ENCODE assay signal across 8 cellular contexts in the genomic region with DNA sequence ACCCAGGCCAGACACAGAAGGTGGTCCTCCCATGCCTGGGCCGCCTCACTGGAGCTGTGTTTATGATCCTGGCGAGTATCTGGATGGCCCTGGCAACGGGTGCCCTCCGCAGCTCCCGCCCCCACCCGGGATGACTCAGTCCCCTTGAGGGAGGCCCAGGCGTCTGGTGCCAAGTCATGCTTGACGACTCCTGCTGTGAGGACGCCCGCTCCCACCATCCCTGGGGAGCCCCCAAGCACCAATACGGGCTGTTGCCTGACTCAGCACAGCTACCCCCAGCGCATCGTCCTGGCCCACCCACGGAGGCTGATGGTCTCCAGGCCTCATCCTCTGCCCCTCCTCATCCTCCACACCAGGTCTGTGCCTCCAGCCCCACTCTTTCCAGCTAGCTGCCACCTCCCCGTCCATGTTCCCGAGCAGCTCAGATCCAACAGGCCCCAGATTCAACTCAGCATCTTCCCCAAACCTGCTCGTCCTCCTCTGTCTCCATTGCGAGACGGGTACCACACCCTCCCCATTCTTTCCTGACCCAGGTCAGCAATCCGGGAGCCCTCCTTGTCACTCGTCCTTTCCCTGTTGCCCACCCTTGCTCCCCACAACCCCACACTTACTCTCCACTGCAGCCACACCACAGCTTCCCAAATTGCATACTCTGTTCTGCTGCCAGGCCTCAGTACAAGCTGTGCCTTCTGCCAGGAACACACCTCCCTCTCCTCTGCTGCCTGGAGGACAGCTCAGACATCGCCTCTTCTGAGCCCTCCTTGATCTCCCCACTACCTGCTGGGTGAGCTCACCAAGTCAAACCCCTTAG. TPM values are rescaled to one million over a fixed set of nuclear protein-coding genes. Genes with fewer than 3 reads are reported as not detected.
DNase-seq lines count a peak whose midpoint lies in the region; ATAC-seq and TF ChIP-seq lines count a peak whose summit lies in the region.

No MANE protein-coding gene starts in this region.

- H3K27me3 Mint-ChIP-seq in naive thymus-derived CD8-positive, alpha-beta T cell = no peaks in the 10 kb centered on the region
- peaks cover 7% of the 10 kb centered on the region; the same call in 1 of the 2 replicates for H3K27me3 Mint-ChIP-seq in WTC11 (ENCODE audit: low read depth)

- H3K27ac ChIP-seq in PC-9 (peak overlapping the region; percentile 44), right lobe of liver (no peak overlapping the region)

- no peaks in the 10 kb centered on the region for H3K27me3 ChIP-seq in PC-9 (ENCODE audit: insufficient read depth, low read depth)
- H3K27me3 ChIP-seq in right lobe of liver = no peaks in the 10 kb centered on the region

- H2AFZ ChIP-seq in PC-9 = no peak overlapping the region

- intact Hi-C loops in PC-9 (cut with micrococcal nuclease; ENCODE audit: unreplicated experiment) = loop anchor here (5.0 to 10.0 kb wide), 4 partner anchors 43 to 845 kb away; a partner anchor contains a TSS
- intact Hi-C loops in right lobe of liver (cut with DNase I) = no loop called here

- DNase-seq in activated effector memory CD4-positive, alpha-beta T cell treated with anti-CD3 and anti-CD28 coated beads, Interleukin-2, amount 50 U/mL, for 16 hours = peak; percentile 67
- DNase-seq in activated effector memory CD4-positive, alpha-beta T cell treated with Interleukin-2 at 50 U/mL for 16 hours = no peak
- DNase-seq in PC-9 (peak; percentile 78 to 95), dedifferentiated amniotic fluid mesenchymal stem cell (ENCODE audit: extremely low spot score) (peak; percentile 90), WTC11 (ENCODE audit: low spot score) (no peak), right lobe of liver (no peak)
- peak in 1 of 10 donors; percentile 50 for DNase-seq in naive thymus-derived CD8-positive, alpha-beta T cell

- BruUV-seq in PC-9 (replicated peaks; lab: Mats Ljungman, UMichigan) = TSS peak; percentile 4

- H3K9me2 ChIP-seq in PC-9 (ENCODE audit: insufficient read depth) = no peaks in the 10 kb centered on the region

- peak overlapping the region in 4 of 10 donors; percentile 28 to 85 (median 54) for H3K4me3 Mint-ChIP-seq in naive thymus-derived CD8-positive, alpha-beta T cell
- H3K4me3 Mint-ChIP-seq in WTC11 = no peak overlapping the region

- H3K4me3 ChIP-seq in PC-9 = no peak overlapping the region; the same call in 1 of the 2 replicates
- no peak overlapping the region for H3K4me3 ChIP-seq in right lobe of liver

- ATAC-seq in naive thymus-derived CD8-positive, alpha-beta T cell = no peak
- ATAC-seq in WTC11 (no peak), HG03139 (IDR thresholded peaks at IDR 0.05; ENCODE audit: unreplicated experiment) (no peak), right lobe of liver (no peak)

- TF ChIP-seq POLR2A in right lobe of liver (IDR thresholded peaks at IDR 0.05) = no peak

- H3K4me1 Mint-ChIP-seq in naive thymus-derived CD8-positive, alpha-beta T cell = peaks cover 35 to 68% (median 58%) of the 10 kb centered on the region in 4 donors
- H3K4me1 Mint-ChIP-seq in WTC11 = peaks cover 34% of the 10 kb centered on the region

- H3K9me3 Mint-ChIP-seq in naive thymus-derived CD8-positive, alpha-beta T cell = no peaks in the 10 kb centered on the region
- H3K9me3 Mint-ChIP-seq in WTC11 = no peaks in the 10 kb centered on the region

- no peaks in the 10 kb centered on the region for H4K20me1 ChIP-seq in PC-9 (ENCODE audit: insufficient read depth)

- H3K9me3 ChIP-seq in PC-9 (ENCODE audit: insufficient read depth, low read depth) = no peaks in the 10 kb centered on the region
- no peaks in the 10 kb centered on the region for H3K9me3 ChIP-seq in right lobe of liver

- H3K36me3 Mint-ChIP-seq in naive thymus-derived CD8-positive, alpha-beta T cell = no peaks in the 10 kb centered on the region
- H3K36me3 Mint-ChIP-seq in WTC11 = no peaks in the 10 kb centered on the region

- POLR2A ChIA-PET in PC-9 (lab: Charles Lee; ENCODE audit: unreplicated experiment) (interaction anchor here (0.7 kb wide), 1 partner anchor 66 kb away, joined by 4 read pairs; no protein-coding TSS in a partner anchor), WTC11 (lab: Charles Lee) (interaction anchor here (1.1 kb wide), 1 partner anchor 44 kb away, joined by 4 read pairs; a partner anchor contains a TSS)
- POLR2A ChIA-PET in naive thymus-derived CD8-positive, alpha-beta T cell (lab: Charles Lee) = interaction anchor here (0.7 to 1.7 kb wide), 3 partner anchors 12 to 816 kb away, joined by 3 to 7 read pairs (median 3); a partner anchor contains a TSS

- no peak for TF ChIP-seq CTCF in PC-9 (conservative IDR thresholded peaks at IDR 0.05)
- TF ChIP-seq CTCF in WTC11 (IDR thresholded peaks at IDR 0.05) = no peak
- TF ChIP-seq CTCF in right lobe of liver (IDR thresholded peaks at IDR 0.05) = no peak

- H3K36me3 ChIP-seq in PC-9 (ENCODE audit: low read depth) (no peaks in the 10 kb centered on the region), right lobe of liver (no peaks in the 10 kb centered on the region)

- peaks cover 24% of the 10 kb centered on the region for H3K79me2 ChIP-seq in PC-9 (ENCODE audit: low read depth)

- H3K4me2 ChIP-seq in PC-9 = peak overlapping the region; percentile 92

- H3K4me1 ChIP-seq in PC-9 (replicated peaks; ENCODE audit: insufficient read depth) = peaks cover 84% of the 10 kb centered on the region
- peaks cover 0 to 14% (median 3%) of the 10 kb centered on the region in 4 donors for H3K4me1 ChIP-seq in right lobe of liver

- H3F3A ChIP-seq in PC-9 (ENCODE audit: insufficient read depth, low read depth) = peaks cover 65% of the 10 kb centered on the region

- peak overlapping the region in 7 of 10 donors; percentile 13 to 79 (median 49) for H3K27ac Mint-ChIP-seq in naive thymus-derived CD8-positive, alpha-beta T cell
- H3K27ac Mint-ChIP-seq in WTC11 = no peak overlapping the region; the same call in 1 of the 2 replicates

- CTCF ChIA-PET in PC-9 (lab: Charles Lee) (interaction anchor here (1.4 to 1.7 kb wide), 2 partner anchors 24 to 44 kb away, joined by 4 to 7 read pairs; a partner anchor contains a TSS), WTC11 (lab: Charles Lee) (interaction anchor here (0.7 to 2.7 kb wide), 8 partner anchors 11 to 153 kb away, joined by 3 to 7 read pairs (median 3); a partner anchor contains a TSS)

- WGBS in right lobe of liver (ENCODE audit: insufficient coverage, low coverage, low lambda C conversion rate, missing lambda C conversion rate) = 71% methylated on average over 9 of the region's 22 CpGs

TF ChIP-seq in WTC11, 78 proteins besides CTCF, POLR2A, EP300 and RAD21:
- no peak for TF ChIP-seq TP53 (CRISPR knock-in tag; IDR thresholded peaks at IDR 0.05)
- TF ChIP-seq GRHL2 (CRISPR knock-in tag; IDR thresholded peaks at IDR 0.05; ENCODE audit: insufficient replicate concordance, severe bottlenecking) = no peak
- no peak for TF ChIP-seq ZBTB21 (CRISPR knock-in tag; IDR thresholded peaks at IDR 0.05; ENCODE audit: borderline replicate concordance)
- TF ChIP-seq NR3C1 (CRISPR knock-in tag; conservative IDR thresholded peaks at IDR 0.05; ENCODE audit: low read depth) = no peak
- TF ChIP-seq NFE2L1 (CRISPR knock-in tag; IDR thresholded peaks at IDR 0.05) = no peak
- TF ChIP-seq, protein P1, sequence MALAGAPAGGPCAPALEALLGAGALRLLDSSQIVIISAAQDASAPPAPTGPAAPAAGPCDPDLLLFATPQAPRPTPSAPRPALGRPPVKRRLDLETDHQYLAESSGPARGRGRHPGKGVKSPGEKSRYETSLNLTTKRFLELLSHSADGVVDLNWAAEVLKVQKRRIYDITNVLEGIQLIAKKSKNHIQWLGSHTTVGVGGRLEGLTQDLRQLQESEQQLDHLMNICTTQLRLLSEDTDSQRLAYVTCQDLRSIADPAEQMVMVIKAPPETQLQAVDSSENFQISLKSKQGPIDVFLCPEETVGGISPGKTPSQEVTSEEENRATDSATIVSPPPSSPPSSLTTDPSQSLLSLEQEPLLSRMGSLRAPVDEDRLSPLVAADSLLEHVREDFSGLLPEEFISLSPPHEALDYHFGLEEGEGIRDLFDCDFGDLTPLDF (CRISPR knock-in tag; IDR thresholded peaks at IDR 0.05) = no peak
- TF ChIP-seq, protein P2, sequence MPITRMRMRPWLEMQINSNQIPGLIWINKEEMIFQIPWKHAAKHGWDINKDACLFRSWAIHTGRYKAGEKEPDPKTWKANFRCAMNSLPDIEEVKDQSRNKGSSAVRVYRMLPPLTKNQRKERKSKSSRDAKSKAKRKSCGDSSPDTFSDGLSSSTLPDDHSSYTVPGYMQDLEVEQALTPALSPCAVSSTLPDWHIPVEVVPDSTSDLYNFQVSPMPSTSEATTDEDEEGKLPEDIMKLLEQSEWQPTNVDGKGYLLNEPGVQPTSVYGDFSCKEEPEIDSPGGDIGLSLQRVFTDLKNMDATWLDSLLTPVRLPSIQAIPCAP (CRISPR knock-in tag; IDR thresholded peaks at IDR 0.05) = no peak
- no peak for TF ChIP-seq RORB (CRISPR knock-in tag; IDR thresholded peaks at IDR 0.05)

RNA-seq across cellular contexts. Expression of a gene that starts 2.6 kb away (rescaled TPM):
- total RNA-seq in PC-9 (2021) (16.3 and 19.5 TPM in 2 replicates), WTC11 (2021) (8.0 to 9.6 TPM (median 8.7 TPM) in 3 replicates), right lobe of liver (1 to 10 TPM in 2 of 6 experiments, under 1 TPM in 4; 0.35 to 1.1 (median 0.47) TPM)
- 1 to 10 TPM; 5.0 to 5.3 TPM for total RNA-seq in naive thymus-derived CD8-positive, alpha-beta T cell
- 1 to 10 TPM in 1 of 3 donors, under 1 TPM in 2; 0.33 to 1.5 (median 0.77) TPM for polyA plus RNA-seq in naive thymus-derived CD8-positive, alpha-beta T cell

RNA-seq across cellular contexts. Expression of a gene that starts 26.0 kb away (rescaled TPM):
- total RNA-seq in PC-9 (2021) (not detected in 2 replicates), WTC11 (2021) (0.07 TPM in 1 of 3 replicates, not detected in the others), right lobe of liver (under 1 TPM in 5 of 6 experiments, not detected in 1; 0.50 to 0.78 (median 0.58) TPM)
- 1 to 10 TPM; 1.1 to 1.6 TPM for total RNA-seq in naive thymus-derived CD8-positive, alpha-beta T cell
- not detected for polyA plus RNA-seq in naive thymus-derived CD8-positive, alpha-beta T cell

RNA-seq across cellular contexts. Expression of a gene that starts 44.2 kb away (rescaled TPM):
- 48.2 and 58.5 TPM in 2 replicates for total RNA-seq in PC-9 (2021)
- 10 to 100 TPM; 51.1 to 52.0 TPM for total RNA-seq in naive thymus-derived CD8-positive, alpha-beta T cell
- polyA plus RNA-seq in naive thymus-derived CD8-positive, alpha-beta T cell = 10 to 100 TPM in 1 of 3 donors, 1 to 10 TPM in 2; 9.3 to 15.5 (median 9.3) TPM
- total RNA-seq in WTC11 (2021) = 48.7 to 51.3 TPM (median 49.6 TPM) in 3 replicates
- 10 to 100 TPM in 4 of 6 experiments, 1 to 10 TPM in 2; 8.6 to 15.1 (median 10.5) TPM for total RNA-seq in right lobe of liver

Comparison
In these comparisons a context has a peak if more than half of its experiments do, and no peak if none do; other contexts are left out.
1. DNase-seq: peak in activated effector memory CD4-positive, alpha-beta T cell treated with anti-CD3 and anti-CD28 coated beads, Interleukin-2, amount 50 U/mL, for 16 hours (single experiment), PC-9 (2 of 2) and dedifferentiated amniotic fluid mesenchymal stem cell (single experiment); none in activated effector memory CD4-positive, alpha-beta T cell treated with Interleukin-2 at 50 U/mL for 16 hours (single experiment), WTC11 (single experiment) and right lobe of liver (0 of 3).